8 cellular contexts compared by ENCODE assay signal in genomic region chr5:1105350-1106265, GRCh38. TPM values are rescaled to one million over a fixed set of nuclear protein-coding genes. Genes with fewer than 3 reads are reported as not detected.
DNase-seq lines count a peak whose midpoint lies in the region; ATAC-seq and TF ChIP-seq lines count a peak whose summit lies in the region.

No MANE protein-coding gene starts in this region.

- H3K27me3 ChIP-seq in lung (ENCODE audit: control insufficient read depth, insufficient read depth) (no peaks in the 10 kb centered on the region), MM.1S (replicated peaks; ENCODE audit: insufficient read depth, low read length) (no peaks in the 10 kb centered on the region)

- H3K9me3 Mint-ChIP-seq in activated T-cell treated with anti-CD3 and anti-CD28 coated beads, Interleukin-2, amount 50 U/mL, for 24 hours, result no peaks in the 10 kb centered on the region
- H3K9me3 Mint-ChIP-seq in chondrocyte (ENCODE audit: low read depth), result no peaks in the 10 kb centered on the region

- 32 to 46% methylated on average over 19 of the region's 19 CpGs for WGBS in lung, 2 donors

- no peaks in the 10 kb centered on the region for H3F3A ChIP-seq in MM.1S (ENCODE audit: insufficient read depth, low read length)

- no peaks in the 10 kb centered on the region for H3K9me2 ChIP-seq in MM.1S (replicated peaks; ENCODE audit: insufficient read depth, low read length)

- H3K27me3 Mint-ChIP-seq in activated T-cell treated with anti-CD3 and anti-CD28 coated beads, Interleukin-2, amount 50 U/mL, for 24 hours, result no peaks in the 10 kb centered on the region
- peaks cover 5% of the 10 kb centered on the region for H3K27me3 Mint-ChIP-seq in chondrocyte (ENCODE audit: low read depth)

- TF ChIP-seq CTCF in lung (IDR thresholded peaks at IDR 0.05; ENCODE audit: control extremely low read depth, extremely low read depth), result no peak
- TF ChIP-seq CTCF in chondrocyte (IDR thresholded peaks at IDR 0.05), result no peak
- no peak for TF ChIP-seq CTCF in MM.1S (IDR thresholded peaks at IDR 0.05; ENCODE audit: low read length)

- peaks cover 100% of the 10 kb centered on the region for H3K79me2 ChIP-seq in MM.1S (ENCODE audit: low read length)

- no peaks in the 10 kb centered on the region for H3K36me3 ChIP-seq in lung (ENCODE audit: control insufficient read depth in 2 of 2, insufficient read depth in 2 of 2, low read length in 2 of 2)
- no peaks in the 10 kb centered on the region for H3K36me3 ChIP-seq in MM.1S (replicated peaks; ENCODE audit: insufficient read depth, low read length)

- ATAC-seq in GM19025 (IDR thresholded peaks at IDR 0.05; ENCODE audit: low read depth, unreplicated experiment) (peak; percentile 59), lung (ENCODE audit: insufficient read depth, low FRiP score) (no peak)

- 0 out of 2 replicates have a peak, but pooled peaks cover 6% of the 10 kb centered on the region for H4K20me1 ChIP-seq in MM.1S (ENCODE audit: insufficient read depth, low read length)

- H3K4me2 ChIP-seq in MM.1S (ENCODE audit: low read depth, low read length), result no peak overlapping the region

- peak overlapping the region; percentile 4 to 86 for H3K27ac ChIP-seq in lung (ENCODE audit: low read depth in 1 of 2, low read length in 1 of 2)
- H3K27ac ChIP-seq in MM.1S (ENCODE audit: low read length), result no peak overlapping the region

- H3K36me3 Mint-ChIP-seq in activated T-cell treated with anti-CD3 and anti-CD28 coated beads, Interleukin-2, amount 50 U/mL, for 24 hours (ENCODE audit: low read depth), result peaks cover 20% of the 10 kb centered on the region
- no peaks in the 10 kb centered on the region for H3K36me3 Mint-ChIP-seq in chondrocyte (ENCODE audit: low read depth)

- DNase-seq in HT-29 (ENCODE audit: low spot score) (peak; percentile 89), lung (ENCODE audit: low spot score) (no peak), COLO668 (lab: John Stamatoyannopoulos, UW; ENCODE audit: unreplicated experiment) (no peak), NCI-H510A treated with DMSO at 0.1 percent for 48 hours (lab: John Stamatoyannopoulos, UW) (no peak), chondrocyte (ENCODE audit: low spot score) (no peak), MM.1S (no peak)
- DNase-seq in activated T-cell treated with anti-CD3 and anti-CD28 coated beads, Interleukin-2, amount 50 U/mL, for 24 hours, result peak; percentile 67

- H3K4me1 Mint-ChIP-seq in activated T-cell treated with anti-CD3 and anti-CD28 coated beads, Interleukin-2, amount 50 U/mL, for 24 hours (ENCODE audit: low read depth), result peaks cover 92% of the 10 kb centered on the region
- H3K4me1 Mint-ChIP-seq in chondrocyte (ENCODE audit: low read depth), result peaks cover 4% of the 10 kb centered on the region

- H3K9me3 ChIP-seq in lung (ENCODE audit: control insufficient read depth in 2 of 2, insufficient read depth in 1 of 2, low read length in 1 of 2), result no peaks in the 10 kb centered on the region
- no peaks in the 10 kb centered on the region for H3K9me3 ChIP-seq in MM.1S (replicated peaks; ENCODE audit: insufficient read depth, low read length)

- H3K4me1 ChIP-seq in lung (ENCODE audit: control insufficient read depth in 2 of 2, insufficient read depth in 2 of 2, low read length in 2 of 2) (peaks cover 21 to 55% of the 10 kb centered on the region in 2 donors), MM.1S (ENCODE audit: low read length) (no peaks in the 10 kb centered on the region)

- H3K4me3 ChIP-seq in lung, result no peak overlapping the region
- H3K4me3 ChIP-seq in MM.1S (ENCODE audit: low read length), result no peak overlapping the region

- no peak overlapping the region for H3K9ac ChIP-seq in MM.1S (ENCODE audit: low read length)

- H2AFZ ChIP-seq in MM.1S (ENCODE audit: low read length), result no peak overlapping the region

- peak overlapping the region; percentile 69 for H3K4me3 Mint-ChIP-seq in activated T-cell treated with anti-CD3 and anti-CD28 coated beads, Interleukin-2, amount 50 U/mL, for 24 hours
- H3K4me3 Mint-ChIP-seq in chondrocyte (ENCODE audit: unreplicated experiment), result no peak overlapping the region

- peak overlapping the region; percentile 93 for H3K27ac Mint-ChIP-seq in activated T-cell treated with anti-CD3 and anti-CD28 coated beads, Interleukin-2, amount 50 U/mL, for 24 hours
- H3K27ac Mint-ChIP-seq in chondrocyte (ENCODE audit: unreplicated experiment), result no peak overlapping the region

RNA-seq across cellular contexts. Expression of gene SLC12A7, which starts 6.3 kb away (rescaled TPM):
- total RNA-seq in HT-29 (2014; rRNA removed; shearing (Covaris generic)), result 129 and 134 TPM in 2 replicates
- total RNA-seq in lung (10 to 100 TPM; 42.8 to 50.4 TPM), chondrocyte (2.0 to 4.9 TPM (median 3.7 TPM) in 3 replicates)
- polyA plus RNA-seq in lung, result 10 to 100 TPM; 14.8 to 36.9 TPM

Comparison
In these comparisons a context has a peak if more than half of its experiments do, and no peak if none do; other contexts are left out.
1. DNase-seq: peak in HT-29 (single experiment) and activated T-cell treated with anti-CD3 and anti-CD28 coated beads, Interleukin-2, amount 50 U/mL, for 24 hours (single experiment); none in lung (single experiment), COLO668 (single experiment), NCI-H510A treated with DMSO at 0.1 percent for 48 hours (single experiment), chondrocyte (single experiment) and MM.1S (single experiment).